ENCODE assay signal across 9 cellular contexts in the genomic region with DNA sequence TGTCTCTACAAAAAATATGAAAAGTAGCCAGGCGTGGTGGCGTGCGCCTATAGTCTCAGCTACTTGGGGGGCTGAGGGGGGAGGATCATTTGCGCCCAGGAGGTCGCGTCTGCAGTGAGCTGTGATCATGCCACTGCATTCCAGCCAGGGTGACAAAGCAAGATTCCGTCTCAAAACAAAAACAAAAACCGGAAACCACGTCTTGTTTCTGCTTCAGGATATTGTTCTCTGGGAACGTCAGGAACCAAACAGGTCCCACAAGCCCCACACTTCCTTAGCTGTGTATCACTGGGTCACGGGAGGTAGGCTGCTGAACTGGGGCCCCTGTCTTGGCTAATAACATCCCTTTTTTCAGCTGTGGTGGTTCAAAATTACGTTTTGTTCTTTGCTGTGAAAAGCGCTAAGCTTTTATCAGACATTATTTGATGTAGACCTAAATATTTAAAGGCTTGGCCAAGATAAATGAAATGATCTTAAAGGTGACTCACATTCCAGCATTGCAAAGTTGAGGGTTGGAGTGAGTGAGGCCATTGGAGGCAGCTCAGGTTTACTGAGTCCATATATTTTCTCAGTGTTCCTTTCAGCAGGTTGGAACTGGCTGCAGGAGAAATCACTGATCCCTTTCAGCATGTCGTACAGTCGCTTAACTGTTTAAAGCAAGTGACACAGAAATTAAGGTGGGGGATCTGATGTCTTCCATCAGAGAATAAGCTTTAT. TPM values are rescaled to one million over a fixed set of nuclear protein-coding genes. Genes with fewer than 3 reads are reported as not detected.
DNase-seq lines count a peak whose midpoint lies in the region; ATAC-seq, FAIRE-seq and TF ChIP-seq lines count a peak whose summit lies in the region.
"Had no signal": no experiment of that assay in that cellular context is flagged by ENCODE, and none has a peak within 500 bp of the region (broad histone marks: within the 10 kb centered on the region; RNA-seq: fewer than 3 reads in every experiment).

No MANE protein-coding gene starts in this region.

- intact Hi-C loops in breast epithelium (cut with DNase I; ENCODE audit: low total_unique reads): no loop called here
- intact Hi-C loops in kidney (cut with DNase I): no loop called here

- no peaks in the 10 kb centered on the region for H3K36me3 Mint-ChIP-seq in T-helper 2 cell treated with Interferon-gamma antibody and Interleukin-4, amounts not matched to agents 5 μg/mL and 100 μg/mL, for 36 hours (ENCODE audit: low read depth)

- no peak overlapping the region for H3K4me3 Mint-ChIP-seq in T-helper 2 cell treated with Interferon-gamma antibody and Interleukin-4, amounts not matched to agents 5 μg/mL and 100 μg/mL, for 36 hours

- H3K9ac ChIP-seq in kidney (ENCODE audit: low read length in 2 of 2) (no peak overlapping the region), Karpas-422 (ENCODE audit: low read length) (no peak overlapping the region)

- no peak for TF ChIP-seq POLR2A in breast epithelium (IDR thresholded peaks at IDR 0.05)

- no peaks in the 10 kb centered on the region for H3K79me2 ChIP-seq in Karpas-422 (ENCODE audit: low read length)

- H3K36me3 ChIP-seq in breast epithelium (no peaks in the 10 kb centered on the region), kidney (ENCODE audit: control insufficient read depth in 1 of 2, insufficient read depth in 2 of 2, low read length in 2 of 2) (no peaks in the 10 kb centered on the region), Karpas-422 (ENCODE audit: insufficient read depth, low read length) (no peaks in the 10 kb centered on the region)

- H3K9me3 Mint-ChIP-seq in T-helper 2 cell treated with Interferon-gamma antibody and Interleukin-4, amounts not matched to agents 5 μg/mL and 100 μg/mL, for 36 hours: no peaks in the 10 kb centered on the region

- no peaks in the 10 kb centered on the region for H4K20me1 ChIP-seq in Karpas-422 (ENCODE audit: insufficient read depth, low read depth, low read length)

- ATAC-seq in GM18870 (IDR thresholded peaks at IDR 0.05; ENCODE audit: unreplicated experiment): no peak
- ATAC-seq: GM12878 had no signal

- H3K27ac ChIP-seq in breast epithelium (peak overlapping the region; percentile 81 to 85), kidney (ENCODE audit: low read depth in 2 of 2, low read length in 2 of 2) (peak overlapping the region; percentile 55 to 56), substantia nigra (ENCODE audit: low read depth, low read length, poor library complexity, severe bottlenecking) (peak overlapping the region; percentile 33), Karpas-422 (ENCODE audit: low read length) (no peak overlapping the region)

- no peaks in the 10 kb centered on the region for H3K27me3 Mint-ChIP-seq in T-helper 2 cell treated with Interferon-gamma antibody and Interleukin-4, amounts not matched to agents 5 μg/mL and 100 μg/mL, for 36 hours (ENCODE audit: low read depth)

- H3K9me3 ChIP-seq in breast epithelium: no peaks in the 10 kb centered on the region
- no peaks in the 10 kb centered on the region for H3K9me3 ChIP-seq in kidney (ENCODE audit: control insufficient read depth in 1 of 2, low read length in 2 of 2)
- H3K9me3 ChIP-seq in Karpas-422 (ENCODE audit: low read length): no peaks in the 10 kb centered on the region

- H3K27me3 ChIP-seq in breast epithelium: no peaks in the 10 kb centered on the region
- H3K27me3 ChIP-seq in Karpas-422 (ENCODE audit: low read length): no peaks in the 10 kb centered on the region

- H3K4me2 ChIP-seq in Karpas-422 (ENCODE audit: low read depth, low read length, poor library complexity, severe bottlenecking): no peak overlapping the region

- peaks cover 30% of the 10 kb centered on the region for H3K4me1 Mint-ChIP-seq in T-helper 2 cell treated with Interferon-gamma antibody and Interleukin-4, amounts not matched to agents 5 μg/mL and 100 μg/mL, for 36 hours (ENCODE audit: low read depth)

- no peak for TF ChIP-seq CTCF in breast epithelium (IDR thresholded peaks at IDR 0.05)
- TF ChIP-seq CTCF in kidney (IDR thresholded peaks at IDR 0.05; ENCODE audit: borderline replicate concordance, extremely low read depth, insufficient read depth): no peak

- H3K9me2 ChIP-seq in Karpas-422 (replicated peaks; ENCODE audit: insufficient read depth, low read length): no peaks in the 10 kb centered on the region

- no peak overlapping the region for H3K27ac Mint-ChIP-seq in T-helper 2 cell treated with Interferon-gamma antibody and Interleukin-4, amounts not matched to agents 5 μg/mL and 100 μg/mL, for 36 hours

- H3K4me3 ChIP-seq in breast epithelium (no peak overlapping the region), kidney (ENCODE audit: low read length in 2 of 2) (no peak overlapping the region), Karpas-422 (ENCODE audit: low read length) (no peak overlapping the region)
- H3K4me3 ChIP-seq: GM12878 had no signal

- peaks cover 7 to 30% of the 10 kb centered on the region in 2 donors for H3K4me1 ChIP-seq in breast epithelium
- peaks cover 11 to 18% of the 10 kb centered on the region in 2 donors for H3K4me1 ChIP-seq in kidney (ENCODE audit: control insufficient read depth in 1 of 2, insufficient read depth in 1 of 2, low read depth in 1 of 2, low read length in 2 of 2)
- H3K4me1 ChIP-seq in Karpas-422 (ENCODE audit: low read length): no peaks in the 10 kb centered on the region

- no peak for FAIRE-seq in kidney (lab: Jason Lieb, UNC)
- FAIRE-seq: GM12878 had no signal

- DNase-seq in HPDE6-E6E7 (ENCODE audit: extremely low spot score): peak; percentile 65
- peak in 1 of 2 donors; percentile 42 for DNase-seq in breast epithelium (ENCODE audit: low spot score in 2 of 2)
- DNase-seq in kidney: no peak
- DNase-seq in substantia nigra (lab: John Stamatoyannopoulos, UW): peak in 3 of 49 donors; percentile 14 to 31 (median 19)
- DNase-seq in Karpas-422: no peak
- no peak for DNase-seq in DMS 273 treated with DMSO at 0.1 percent for 48 hours (lab: John Stamatoyannopoulos, UW)
- DNase-seq in T-helper 2 cell treated with Interferon-gamma antibody and Interleukin-4, amounts not matched to agents 5 μg/mL and 100 μg/mL, for 36 hours (ENCODE audit: low spot score): no peak

- H2AFZ ChIP-seq in Karpas-422 (ENCODE audit: low read length): no peak overlapping the region

RNA-seq across cellular contexts. Expression of a gene that starts 16.4 kb away (rescaled TPM):
- total RNA-seq in breast epithelium (100 to 1,000 TPM in 1 of 3 donors, 10 to 100 TPM in 2; 52.2 to 106 (median 59.6) TPM), kidney (157 TPM)
- polyA plus RNA-seq in kidney (ENCODE audit: insufficient read depth, low read depth, low replicate concordance): 49.2 TPM
- total RNA-seq in Karpas-422 (2014; rRNA removed; shearing (Covaris generic); ENCODE audit: low replicate concordance): 22.6 and 32.0 TPM in 2 replicates
